ENCODE assay signal across 12 cellular contexts in genomic region chr9:95077053-95077765, GRCh38.
DNase-seq lines count a peak whose midpoint lies in the region; ATAC-seq, FAIRE-seq and TF ChIP-seq lines count a peak whose summit lies in the region.
"Had no signal": no experiment of that assay in that cellular context is flagged by ENCODE, and none has a peak within 500 bp of the region (broad histone marks: within the 10 kb centered on the region; RNA-seq: fewer than 3 reads in every experiment).

No MANE protein-coding gene starts in this region.

- peaks cover 72% of the 10 kb centered on the region for H3K79me2 ChIP-seq in mammary epithelial cell (ENCODE audit: insufficient read depth, low read length)

- H3K36me3 Mint-ChIP-seq in brain, result peaks cover 21% of the 10 kb centered on the region
- peaks cover 43% of the 10 kb centered on the region for H3K36me3 Mint-ChIP-seq in nephron (ENCODE audit: low read depth)

- 14 to 22% methylated on average over 18 of the region's 18 CpGs for WGBS in heart right ventricle, 2 donors
- WGBS in mammary epithelial cell (ENCODE audit: low coverage, missing lambda C conversion rate), result 89% methylated on average over 14 of the region's 18 CpGs

- no TSS peak for BruUV-seq in mammary epithelial cell (replicated peaks; lab: Mats Ljungman, UMichigan)

- ATAC-seq in heart right ventricle (peak in 6 of 8 donors; percentile 8 to 38 (median 24)), thoracic aorta (ENCODE audit: insufficient number of reproducible peaks, low FRiP score, low read depth) (peak; percentile 26), GM18861 (IDR thresholded peaks at IDR 0.05; ENCODE audit: unreplicated experiment) (no peak)
- ATAC-seq: naive thymus-derived CD8-positive, alpha-beta T cell had no signal

- CTCF ChIA-PET in mammary epithelial cell (lab: Charles Lee; ENCODE audit: low non-redundant PET), result no interaction called here

- no peak for TF ChIP-seq POLR2A in GM12891 (IDR thresholded peaks at IDR 0.05; ENCODE audit: low read depth, low read length)

- H3K27me3 ChIP-seq in heart right ventricle (no peaks in the 10 kb centered on the region), thoracic aorta (replicated peaks; ENCODE audit: insufficient read depth) (no peaks in the 10 kb centered on the region), mammary epithelial cell (ENCODE audit: insufficient read depth, low read length) (no peaks in the 10 kb centered on the region)
- H3K27me3 ChIP-seq: SJCRH30 had no signal

- no peak overlapping the region for H3K4me3 Mint-ChIP-seq in brain
- H3K4me3 Mint-ChIP-seq in nephron, result peak overlapping the region in 1 of 3 experiments; percentile 46
- H3K4me3 Mint-ChIP-seq: naive thymus-derived CD8-positive, alpha-beta T cell had no signal

- H3K27ac Mint-ChIP-seq in brain, result peak overlapping the region; percentile 43 to 73 (median 62)
- peak overlapping the region; percentile 82 to 93 (median 89) for H3K27ac Mint-ChIP-seq in nephron
- H3K27ac Mint-ChIP-seq: activated T-helper 2 cell treated with anti-CD3 and anti-CD28 coated beads, Interferon-gamma antibody, Interleukin-2, Interleukin-4, amounts not matched to agents 10 μg/mL and 5 μg/mL and 100 μg/mL, durations not matched to agents 14 hours and 24 hours and 36 hours had no signal

- H3K27me3 Mint-ChIP-seq in brain (no peaks in the 10 kb centered on the region), nephron (ENCODE audit: low read depth) (no peaks in the 10 kb centered on the region)
- H3K27me3 Mint-ChIP-seq: naive thymus-derived CD8-positive, alpha-beta T cell had no signal

- no peak overlapping the region for H3K9ac ChIP-seq in mammary epithelial cell (ENCODE audit: insufficient read depth, low read length)

- in situ Hi-C loops in mammary epithelial cell (cut with MboI; ENCODE audit: low sequenced_read_pairs in 2 of 2), result no loop called here

- no peak for TF ChIP-seq CTCF in brain (conservative IDR thresholded peaks at IDR 0.05)
- peak in 4 of 9 donors; percentile 15 to 27 (median 18) for TF ChIP-seq CTCF in heart right ventricle (IDR thresholded peaks at IDR 0.05)
- no peak for TF ChIP-seq CTCF in nephron (IDR thresholded peaks at IDR 0.05; ENCODE audit: unreplicated experiment in 3 of 3)
- TF ChIP-seq CTCF in thoracic aorta (IDR thresholded peaks at IDR 0.05), result peak; percentile 12
- no peak for TF ChIP-seq CTCF in mammary epithelial cell (conservative IDR thresholded peaks at IDR 0.05 in 1 of 2, IDR thresholded peaks at IDR 0.05 in 1 of 2; ENCODE audit: extremely low read depth in 1 of 2, insufficient read depth in 1 of 2, low read depth in 1 of 2, low read length in 2 of 2)

- no peak overlapping the region for H3K4me2 ChIP-seq in mammary epithelial cell (ENCODE audit: insufficient read depth, low read depth, low read length)

- no peaks in the 10 kb centered on the region for H3K9me3 Mint-ChIP-seq in brain
- H3K9me3 Mint-ChIP-seq in nephron, result no peaks in the 10 kb centered on the region
- H3K9me3 Mint-ChIP-seq: activated T-helper 2 cell treated with anti-CD3 and anti-CD28 coated beads, Interferon-gamma antibody, Interleukin-2, Interleukin-4, amounts not matched to agents 10 μg/mL and 5 μg/mL and 100 μg/mL, durations not matched to agents 14 hours and 24 hours and 36 hours; naive thymus-derived CD8-positive, alpha-beta T cell had no signal

- FAIRE-seq in GM12891 (lab: Jason Lieb, UNC), result no peak

- H3K4me1 ChIP-seq in heart right ventricle (peaks cover 40 to 100% (median 93%) of the 10 kb centered on the region in 9 donors), thoracic aorta (ENCODE audit: control insufficient read depth in 1 of 2, low read depth in 2 of 2) (peaks cover 67 to 100% of the 10 kb centered on the region in 2 donors), mammary epithelial cell (ENCODE audit: insufficient read depth, low read length) (no peaks in the 10 kb centered on the region)

- H3K9me3 ChIP-seq in heart right ventricle (no peaks in the 10 kb centered on the region), thoracic aorta (no peaks in the 10 kb centered on the region), mammary epithelial cell (replicated peaks; ENCODE audit: insufficient read depth, low read length) (no peaks in the 10 kb centered on the region)
- H3K9me3 ChIP-seq: SJCRH30 had no signal

- H3K4me3 ChIP-seq in heart right ventricle (peak overlapping the region in 1 of 10 donors; percentile 15), thoracic aorta (peak overlapping the region; percentile 35), mammary epithelial cell (replicated peaks in 1 of 3; ENCODE audit: insufficient read depth in 1 of 3, low read depth in 2 of 3, low read length in 3 of 3) (no peak overlapping the region)
- H3K4me3 ChIP-seq: SJCRH30 had no signal

- H3K27ac ChIP-seq in heart right ventricle, result peak overlapping the region; percentile 33 to 86 (median 72)
- H3K27ac ChIP-seq in thoracic aorta, result peak overlapping the region; percentile 87 to 89
- H3K27ac ChIP-seq in mammary epithelial cell (ENCODE audit: insufficient read depth, low read depth, low read length), result no peak overlapping the region
- H3K27ac ChIP-seq: SJCRH30 had no signal

- H2AFZ ChIP-seq in mammary epithelial cell (ENCODE audit: low read depth, low read length), result no peak overlapping the region

- no peaks in the 10 kb centered on the region for H4K20me1 ChIP-seq in mammary epithelial cell (ENCODE audit: insufficient read depth, low read length)

- H3K4me1 Mint-ChIP-seq in brain (peaks cover 56% of the 10 kb centered on the region), nephron (peaks cover 58% of the 10 kb centered on the region)
- H3K4me1 Mint-ChIP-seq: naive thymus-derived CD8-positive, alpha-beta T cell had no signal

- DNase-seq in heart right ventricle (no peak), thoracic aorta (ENCODE audit: low spot score) (no peak), mammary epithelial cell (no peak), GM12891 (ENCODE audit: insufficient read length, low spot score) (no peak)
- DNase-seq in effector CD4-positive, alpha-beta T cell, result no peak
- DNase-seq: cerebellar nuclear complex; naive thymus-derived CD8-positive, alpha-beta T cell; SJCRH30 had no signal

- intact Hi-C loops in heart right ventricle (cut with DNase I), result loop anchor here in 2 of 10 donors (5.0 to 10.0 kb wide), 2 partner anchors 70 to 292 kb away; no protein-coding TSS in a partner anchor
- intact Hi-C loops in mammary epithelial cell (cut with micrococcal nuclease), result no loop called here

- H3K36me3 ChIP-seq in heart right ventricle (peaks cover 0 to 88% (median 22%) of the 10 kb centered on the region in 9 donors), thoracic aorta (peaks cover 18% of the 10 kb centered on the region), mammary epithelial cell (ENCODE audit: insufficient read depth, low read length) (no peaks in the 10 kb centered on the region)

- dilution Hi-C loops in mammary epithelial cell (cut with HindIII; ENCODE audit: low sequenced_read_pairs), result loop anchor here (25.0 kb wide), 1 partner anchor 415 kb away; no protein-coding TSS in a partner anchor

TF ChIP-seq in GM12891, 5 proteins besides CTCF, POLR2A, EP300 and RAD21:
- no peak for TF ChIP-seq POU2F2 (IDR thresholded peaks at IDR 0.05; ENCODE audit: low read depth, low read length)
- no peak for TF ChIP-seq PAX5 (IDR thresholded peaks at IDR 0.05; ENCODE audit: insufficient read depth, low read length, severe bottlenecking)
- TF ChIP-seq SPI1 (IDR thresholded peaks at IDR 0.05; ENCODE audit: low read depth, low read length), result no peak
- TF ChIP-seq TAF1 (IDR thresholded peaks at IDR 0.05; ENCODE audit: low read depth, low read length), result no peak
- TF ChIP-seq POLR2AphosphoS5 (IDR thresholded peaks at IDR 0.05; ENCODE audit: low read depth, low read length), result no peak
